In the genomic region with DNA sequence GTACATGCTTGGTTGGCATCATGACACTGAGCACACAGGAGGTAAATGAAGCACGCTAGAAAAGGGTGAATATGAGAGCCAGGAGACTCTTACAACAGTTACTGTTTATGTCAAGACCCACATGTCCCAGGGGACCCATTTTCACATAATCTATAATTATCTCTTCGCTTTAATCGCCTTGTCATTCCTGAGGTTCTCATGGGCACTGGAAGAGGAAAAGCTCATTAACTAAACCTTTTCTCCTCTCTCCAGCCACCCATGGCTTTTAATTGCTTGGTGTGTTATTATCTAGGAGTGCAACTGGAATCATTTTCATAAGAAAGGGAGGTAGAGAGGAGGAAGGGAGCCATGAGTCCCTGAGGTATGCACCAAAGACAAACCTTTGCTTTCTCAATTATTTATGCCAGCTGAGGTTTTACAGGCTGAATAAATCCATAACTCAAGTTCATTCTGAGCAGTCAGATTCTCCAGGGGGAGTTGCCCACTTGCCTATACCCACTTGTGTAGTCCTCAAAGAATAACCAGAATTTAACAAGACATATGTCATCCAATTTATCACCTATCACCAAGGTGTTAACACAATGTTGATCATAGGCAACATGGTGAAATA, we compare ENCODE assay signal across 18 cellular contexts.
DNase-seq lines count a peak whose midpoint lies in the region; ATAC-seq and TF ChIP-seq lines count a peak whose summit lies in the region.
"Had no signal": no experiment of that assay in that cellular context is flagged by ENCODE, and none has a peak within 500 bp of the region (broad histone marks: within the 10 kb centered on the region; RNA-seq: fewer than 3 reads in every experiment).

No MANE protein-coding gene starts in this region.

- no peaks in the 10 kb centered on the region for H4K20me1 ChIP-seq in neural cell (ENCODE audit: insufficient read depth)

- H3K27ac ChIP-seq in neural cell (ENCODE audit: low read length) (no peak overlapping the region), esophagus muscularis mucosa (replicated peaks in 1 of 4) (no peak overlapping the region), transverse colon (no peak overlapping the region)
- H3K27ac ChIP-seq: epithelial cell of prostate, GM23248, left ventricle myocardium inferior, neutrophil had no signal

- ATAC-seq in GM18861 (IDR thresholded peaks at IDR 0.05; ENCODE audit: unreplicated experiment) (peak; percentile 50), GM21619 (IDR thresholded peaks at IDR 0.05; ENCODE audit: unreplicated experiment) (no peak), GM18858 (IDR thresholded peaks at IDR 0.05; ENCODE audit: unreplicated experiment) (no peak)
- ATAC-seq: CD8-positive, alpha-beta T cell had no signal

- no peak overlapping the region for H3K4me2 ChIP-seq in neural cell (ENCODE audit: low read length)

- peaks cover 2% of the 10 kb centered on the region for H3K9me3 ChIP-seq in neural cell (ENCODE audit: low read length)
- no peaks in the 10 kb centered on the region for H3K9me3 ChIP-seq in esophagus muscularis mucosa
- no peaks in the 10 kb centered on the region for H3K9me3 ChIP-seq in transverse colon
- H3K9me3 ChIP-seq: neutrophil had no signal

- no peak overlapping the region for H2AFZ ChIP-seq in neural cell (ENCODE audit: low read depth, low read length)
- H2AFZ ChIP-seq: GM23248 had no signal

- TF ChIP-seq POLR2A in esophagus muscularis mucosa (IDR thresholded peaks at IDR 0.05; ENCODE audit: low read depth) (no peak), transverse colon (IDR thresholded peaks at IDR 0.05) (no peak)

- H3K4me3 ChIP-seq in neural cell (ENCODE audit: low read length) (peak overlapping the region; percentile 23), esophagus muscularis mucosa (no peak overlapping the region), transverse colon (no peak overlapping the region)
- H3K4me3 ChIP-seq: GM23248, left ventricle myocardium inferior had no signal

- H3K9me2 ChIP-seq in neural cell (ENCODE audit: insufficient read depth, low read length), result no peaks in the 10 kb centered on the region

- no peaks in the 10 kb centered on the region for H3K27me3 ChIP-seq in neural cell (ENCODE audit: insufficient read depth, low read depth, low read length)
- H3K27me3 ChIP-seq in esophagus muscularis mucosa, result no peaks in the 10 kb centered on the region
- H3K27me3 ChIP-seq in transverse colon, result no peaks in the 10 kb centered on the region
- H3K27me3 ChIP-seq: neutrophil had no signal

- H3K4me1 ChIP-seq in esophagus muscularis mucosa, result peaks cover 0 to 10% (median 0%) of the 10 kb centered on the region in 4 donors
- H3K4me1 ChIP-seq in transverse colon, result no peaks in the 10 kb centered on the region
- H3K4me1 ChIP-seq: left ventricle myocardium inferior had no signal

- DNase-seq in NCI-H1436 treated with DMSO at 0.1 percent for 48 hours (lab: John Stamatoyannopoulos, UW), result peak; percentile 81
- DNase-seq in NCI-H748 treated with DMSO at 0.1 percent for 48 hours (lab: John Stamatoyannopoulos, UW), result peak; percentile 15
- no peak for DNase-seq in esophagus muscularis mucosa (ENCODE audit: extremely low spot score)
- no peak for DNase-seq in transverse colon
- DNase-seq: activated CD8-positive, alpha-beta memory T cell treated with anti-CD3 and anti-CD28 coated beads for 24 hours; activated naive CD4-positive, alpha-beta T cell treated with anti-CD3 and anti-CD28 coated beads, Interleukin-2, amount 10 ng/mL, durations not matched to agents 7 days and 5 days; CD8-positive, alpha-beta T cell; GM23248; hippocampal formation; left ventricle myocardium inferior; NCI-H2029 treated with DMSO at 0.1 percent for 48 hours; RPMI8226 had no signal

- H3K79me2 ChIP-seq in neural cell (replicated peaks; ENCODE audit: insufficient read depth, low read length), result no peaks in the 10 kb centered on the region

- 85% methylated on average over 3 of the region's 3 CpGs for WGBS in esophagus muscularis mucosa
- 77 to 89% methylated on average over 3 of the region's 3 CpGs for WGBS in transverse colon (ENCODE audit: low coverage in 1 of 2), 2 donors

- in situ Hi-C loops in transverse colon (cut with MboI; ENCODE audit: low pct_ligation_motif_present in 1 of 4, low pct_unique_long_range_greater_than_20kb in 1 of 4, low sequenced_read_pairs in 3 of 4), result no loop called here

- no peak for TF ChIP-seq CTCF in neural cell (IDR thresholded peaks at IDR 0.05; ENCODE audit: poor library complexity, severe bottlenecking)
- no peak for TF ChIP-seq CTCF in esophagus muscularis mucosa (IDR thresholded peaks at IDR 0.05)
- no peak for TF ChIP-seq CTCF in transverse colon (IDR thresholded peaks at IDR 0.05)

- H3K36me3 ChIP-seq in neural cell (ENCODE audit: insufficient read depth, low read length) (peaks cover 4% of the 10 kb centered on the region), esophagus muscularis mucosa (no peaks in the 10 kb centered on the region), transverse colon (no peaks in the 10 kb centered on the region)
- H3K36me3 ChIP-seq: neutrophil had no signal

- TF ChIP-seq EP300 in neural cell (conservative IDR thresholded peaks at IDR 0.05; ENCODE audit: poor library complexity, severe bottlenecking), result no peak
- TF ChIP-seq EP300 in esophagus muscularis mucosa (IDR thresholded peaks at IDR 0.05), result no peak
- TF ChIP-seq EP300 in transverse colon (IDR thresholded peaks at IDR 0.05; ENCODE audit: low read depth), result no peak

- no peak for TF ChIP-seq RAD21 in neural cell (conservative IDR thresholded peaks at IDR 0.05)

- intact Hi-C loops in esophagus muscularis mucosa (cut with DNase I), result no loop called here
- intact Hi-C loops in transverse colon (cut with DNase I; ENCODE audit: low total_unique reads), result no loop called here

- H3F3A ChIP-seq in neural cell (ENCODE audit: insufficient read depth, low read length, poor library complexity, severe bottlenecking), result no peaks in the 10 kb centered on the region

- H3K9ac ChIP-seq in neural cell (ENCODE audit: low read length), result no peak overlapping the region
- H3K9ac ChIP-seq: GM23248 had no signal

TF ChIP-seq in neural cell, 6 proteins besides CTCF, POLR2A, EP300 and RAD21:
- no peak for TF ChIP-seq POLR2AphosphoS5 (IDR thresholded peaks at IDR 0.05)
- TF ChIP-seq, protein P1, sequence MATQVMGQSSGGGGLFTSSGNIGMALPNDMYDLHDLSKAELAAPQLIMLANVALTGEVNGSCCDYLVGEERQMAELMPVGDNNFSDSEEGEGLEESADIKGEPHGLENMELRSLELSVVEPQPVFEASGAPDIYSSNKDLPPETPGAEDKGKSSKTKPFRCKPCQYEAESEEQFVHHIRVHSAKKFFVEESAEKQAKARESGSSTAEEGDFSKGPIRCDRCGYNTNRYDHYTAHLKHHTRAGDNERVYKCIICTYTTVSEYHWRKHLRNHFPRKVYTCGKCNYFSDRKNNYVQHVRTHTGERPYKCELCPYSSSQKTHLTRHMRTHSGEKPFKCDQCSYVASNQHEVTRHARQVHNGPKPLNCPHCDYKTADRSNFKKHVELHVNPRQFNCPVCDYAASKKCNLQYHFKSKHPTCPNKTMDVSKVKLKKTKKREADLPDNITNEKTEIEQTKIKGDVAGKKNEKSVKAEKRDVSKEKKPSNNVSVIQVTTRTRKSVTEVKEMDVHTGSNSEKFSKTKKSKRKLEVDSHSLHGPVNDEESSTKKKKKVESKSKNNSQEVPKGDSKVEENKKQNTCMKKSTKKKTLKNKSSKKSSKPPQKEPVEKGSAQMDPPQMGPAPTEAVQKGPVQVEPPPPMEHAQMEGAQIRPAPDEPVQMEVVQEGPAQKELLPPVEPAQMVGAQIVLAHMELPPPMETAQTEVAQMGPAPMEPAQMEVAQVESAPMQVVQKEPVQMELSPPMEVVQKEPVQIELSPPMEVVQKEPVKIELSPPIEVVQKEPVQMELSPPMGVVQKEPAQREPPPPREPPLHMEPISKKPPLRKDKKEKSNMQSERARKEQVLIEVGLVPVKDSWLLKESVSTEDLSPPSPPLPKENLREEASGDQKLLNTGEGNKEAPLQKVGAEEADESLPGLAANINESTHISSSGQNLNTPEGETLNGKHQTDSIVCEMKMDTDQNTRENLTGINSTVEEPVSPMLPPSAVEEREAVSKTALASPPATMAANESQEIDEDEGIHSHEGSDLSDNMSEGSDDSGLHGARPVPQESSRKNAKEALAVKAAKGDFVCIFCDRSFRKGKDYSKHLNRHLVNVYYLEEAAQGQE (IDR thresholded peaks at IDR 0.05; ENCODE audit: borderline replicate concordance), result no peak
- no peak for TF ChIP-seq MXI1 (conservative IDR thresholded peaks at IDR 0.05; ENCODE audit: poor library complexity, severe bottlenecking)
- no peak for TF ChIP-seq EZH2 (IDR thresholded peaks at IDR 0.05; ENCODE audit: borderline replicate concordance, insufficient read depth, low read length, poor library complexity, severe bottlenecking)
- no peak for TF ChIP-seq SMC3 (conservative IDR thresholded peaks at IDR 0.05; ENCODE audit: poor library complexity)
- TF ChIP-seq TAF1 (IDR thresholded peaks at IDR 0.05; ENCODE audit: low read depth), result no peak

Comparison
In these comparisons a context has a peak if more than half of its experiments do, and no peak if none do; other contexts are left out.
1. DNase-seq: peak in NCI-H1436 treated with DMSO at 0.1 percent for 48 hours (single experiment) and NCI-H748 treated with DMSO at 0.1 percent for 48 hours (single experiment); none in esophagus muscularis mucosa (single experiment) and transverse colon (single experiment).